ENCODE assay signal across 2 cellular contexts in genomic region chr1:89894802-89895201, GRCh38.
TF ChIP-seq lines count a peak whose summit lies in the region.

No MANE protein-coding gene starts in this region.

TF ChIP-seq in A549, 52 proteins besides CTCF, POLR2A, EP300 and RAD21 (continued from another document):
- TF ChIP-seq MAX (IDR thresholded peaks at IDR 0.05) (no peak), EHF (CRISPR knock-in tag; IDR thresholded peaks at IDR 0.05) (no peak), HEYL (CRISPR knock-in tag; IDR thresholded peaks at IDR 0.05) (no peak), BHLHE40 (IDR thresholded peaks at IDR 0.05; ENCODE audit: low read depth, low read length) (no peak), NPAS2 (CRISPR knock-in tag; IDR thresholded peaks at IDR 0.05; ENCODE audit: borderline replicate concordance) (no peak), TFCP2L1 (CRISPR knock-in tag; IDR thresholded peaks at IDR 0.05) (no peak), MAFK (IDR thresholded peaks at IDR 0.05; ENCODE audit: partially characterized antibody) (no peak), MYC (IDR thresholded peaks at IDR 0.05; ENCODE audit: borderline replicate concordance, low read length) (no peak), TP53 (CRISPR knock-in tag; IDR thresholded peaks at IDR 0.05) (no peak), KDM1A (IDR thresholded peaks at IDR 0.05; ENCODE audit: low read depth) (no peak), NR3C1 (IDR thresholded peaks at IDR 0.05) (no peak), FOSL2 (IDR thresholded peaks at IDR 0.05) (no peak), FOSL2 (CRISPR knock-in tag; IDR thresholded peaks at IDR 0.05) (no peak)

TF ChIP-seq in K562, 482 proteins besides CTCF, POLR2A, EP300 and RAD21 (continued from another document):
- peak; percentile 37; the same call in 1 of the 2 replicates for TF ChIP-seq EGR1 (conservative IDR thresholded peaks at IDR 0.05)
- peak; percentile 13 for TF ChIP-seq SMARCB1 (IDR thresholded peaks at IDR 0.05; ENCODE audit: insufficient read length, low read depth)
- TF ChIP-seq PKNOX1 (IDR thresholded peaks at IDR 0.05), result no peak
- no peak for TF ChIP-seq PRPF4 (IDR thresholded peaks at IDR 0.05; ENCODE audit: insufficient read depth, low read depth, low read length, poor library complexity, severe bottlenecking)
